In genomic region chr6:67608099-67608749, GRCh38 we compare ENCODE assay signal across 17 cellular contexts.
"Had no signal": no experiment of that assay in that cellular context is flagged by ENCODE, and none has a peak within 500 bp of the region (broad histone marks: within the 10 kb centered on the region; RNA-seq: fewer than 3 reads in every experiment).

No MANE protein-coding gene starts in this region.

- H3K9me3 ChIP-seq: right atrium auricular region, tibial artery, vagina had no signal

- ATAC-seq: heart right ventricle, mucosa of descending colon, natural killer cell had no signal

- H3K4me3 ChIP-seq: coronary artery, heart right ventricle, mucosa of descending colon, right atrium auricular region, tibial artery, vagina had no signal

- H3K4me1 ChIP-seq: heart right ventricle, right atrium auricular region, tibial artery, vagina had no signal

- H3K27ac ChIP-seq: coronary artery, heart right ventricle, right atrium auricular region, tibial artery, vagina had no signal

- H3K27me3 ChIP-seq: heart right ventricle, right atrium auricular region, tibial artery, vagina had no signal

- FAIRE-seq: endothelial cell of umbilical vein, frontal cortex, small intestine had no signal

- DNase-seq: activated B cell treated with CpG ODN at 0.5 μM for 24 hours; activated CD4-positive, alpha-beta T cell treated with anti-CD3 and anti-CD28 coated beads, Interleukin-2, amount 10 ng/mL, durations not matched to agents 7 days and 5 days; activated effector memory CD4-positive, alpha-beta T cell treated with Interleukin-2 at 50 U/mL for 16 hours; activated T-cell treated with anti-CD3 and anti-CD28 coated beads for 4 hours; central memory CD4-positive, alpha-beta T cell; effector CD4-positive, alpha-beta T cell; heart right ventricle; mucosa of descending colon; natural killer cell; nucleus accumbens; small intestine; tibial artery had no signal

- H3K36me3 ChIP-seq: heart right ventricle, right atrium auricular region, tibial artery, vagina had no signal
